Comparison of ENCODE assay signal across 15 cellular contexts in the genomic region with DNA sequence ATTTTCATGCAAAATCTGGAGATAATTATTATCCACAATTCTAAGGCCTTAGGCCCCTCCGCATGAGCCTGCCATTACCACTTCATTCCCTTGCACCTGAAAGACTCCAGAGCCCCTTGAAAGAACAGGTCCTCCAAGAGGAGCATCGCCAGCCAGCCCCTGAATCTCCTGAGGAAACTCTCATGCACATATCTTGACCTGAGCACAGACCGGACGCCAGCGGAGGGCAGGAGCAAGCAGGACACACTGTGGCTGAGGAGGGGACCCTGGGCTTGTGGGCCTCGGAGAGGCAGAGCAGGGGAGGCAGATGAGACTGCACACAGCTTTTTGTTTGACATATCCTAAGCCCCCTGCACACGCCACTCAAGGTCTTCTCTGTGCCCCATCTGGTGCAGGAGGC. TPM values are rescaled to one million over a fixed set of nuclear protein-coding genes. Genes with fewer than 3 reads are reported as not detected.
A peak's percentile ranks its signal among the peaks of the same experiment; 100 is the strongest.
DNase-seq lines count a peak whose midpoint lies in the region; TF ChIP-seq lines count a peak whose summit lies in the region.
"Had no signal": no experiment of that assay in that cellular context is flagged by ENCODE, and none has a peak within 500 bp of the region (broad histone marks: within the 10 kb centered on the region; RNA-seq: fewer than 3 reads in every experiment).

No MANE protein-coding gene starts in this region.

- peaks cover 0 to 4% (median 0%) of the 10 kb centered on the region in 4 donors for H3K36me3 ChIP-seq in esophagus muscularis mucosa

- TF ChIP-seq POLR2A in esophagus muscularis mucosa (IDR thresholded peaks at IDR 0.05; ENCODE audit: low read depth): no peak

- no peak overlapping the region for H3K4me3 ChIP-seq in esophagus muscularis mucosa
- H3K4me3 ChIP-seq: BLaER1 treated with 17β-estradiol and CSF1 and Interleukin-3, amounts not matched to agents 10 nM and 100 nM; GM12878 had no signal

- WGBS in esophagus muscularis mucosa: 62% methylated on average over 4 of the region's 7 CpGs

- no peaks in the 10 kb centered on the region for H3K27me3 ChIP-seq in esophagus muscularis mucosa
- H3K27me3 ChIP-seq: BLaER1 treated with 17β-estradiol and CSF1 and Interleukin-3, amounts not matched to agents 10 nM and 100 nM had no signal

- DNase-seq in esophagus muscularis mucosa (ENCODE audit: extremely low spot score): peak; percentile 70
- peak; percentile 4 for DNase-seq in mucosa of gallbladder (ENCODE audit: low spot score)
- peak; percentile 58 for DNase-seq in posterior vena cava (ENCODE audit: low spot score)
- no peak for DNase-seq in activated CD4-positive, alpha-beta T cell treated with anti-CD3 and anti-CD28 coated beads for 1 hour
- DNase-seq in AML-193 (lab: John Stamatoyannopoulos, UW): no peak
- no peak for DNase-seq in GF-D8 (lab: John Stamatoyannopoulos, UW)
- DNase-seq: 8988T; ACHN; Caco-2; Calu3; CD4-positive, alpha-beta T cell; DMS79 treated with DMSO at 0.1 percent for 48 hours had no signal

- H3K27ac ChIP-seq in esophagus muscularis mucosa (replicated peaks in 1 of 4): no peak overlapping the region
- H3K27ac ChIP-seq: BLaER1 treated with 17β-estradiol and CSF1 and Interleukin-3, amounts not matched to agents 10 nM and 100 nM; C4-2B had no signal

- intact Hi-C loops in esophagus muscularis mucosa (cut with DNase I): no loop called here
- intact Hi-C loops in posterior vena cava (cut with DNase I): no loop called here

- TF ChIP-seq CTCF in esophagus muscularis mucosa (IDR thresholded peaks at IDR 0.05): no peak

- H3K9me3 ChIP-seq in esophagus muscularis mucosa: no peaks in the 10 kb centered on the region
- H3K9me3 ChIP-seq: Caco-2 had no signal

- H3K4me1 ChIP-seq in esophagus muscularis mucosa: no peaks in the 10 kb centered on the region
- H3K4me1 ChIP-seq: BLaER1 treated with 17β-estradiol and CSF1 and Interleukin-3, amounts not matched to agents 10 nM and 100 nM; Caco-2 had no signal

- TF ChIP-seq EP300 in esophagus muscularis mucosa (IDR thresholded peaks at IDR 0.05): no peak

RNA-seq across cellular contexts. Expression of gene ADNP2, which starts 13.6 kb away (rescaled TPM):
- total RNA-seq in esophagus muscularis mucosa: 10 to 100 TPM; 17.1 to 18.9 (median 17.3) TPM
- total RNA-seq in mucosa of gallbladder: 16.2 TPM
- total RNA-seq in posterior vena cava: 10 to 100 TPM; 15.3 to 19.6 TPM

Comparison
In these comparisons a context has a peak if more than half of its experiments do, and no peak if none do; other contexts are left out.
1. DNase-seq: peak in esophagus muscularis mucosa (single experiment), mucosa of gallbladder (single experiment) and posterior vena cava (single experiment); none in activated CD4-positive, alpha-beta T cell treated with anti-CD3 and anti-CD28 coated beads for 1 hour (single experiment), AML-193 (0 of 2) and GF-D8 (single experiment).